ENCODE assay signal across 17 cellular contexts in the genomic region with DNA sequence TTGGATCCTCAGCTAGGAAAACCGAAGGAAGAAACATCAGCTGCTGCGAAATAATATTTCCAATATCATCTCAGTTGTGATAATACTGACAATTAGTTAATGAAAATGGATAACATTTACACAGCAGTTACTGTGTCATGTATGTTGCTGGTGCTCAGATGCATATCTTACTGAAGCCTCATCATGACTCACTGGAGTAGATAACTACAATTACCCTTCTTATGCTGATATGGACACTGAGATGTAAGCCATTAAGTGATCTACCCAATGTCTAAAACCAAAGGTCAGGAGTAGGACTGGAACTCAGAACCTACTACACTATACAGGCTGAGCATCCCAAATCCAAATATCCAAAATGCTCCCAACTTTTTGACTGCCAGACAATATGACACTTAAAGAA.
"Had no signal": no experiment of that assay in that cellular context is flagged by ENCODE, and none has a peak within 500 bp of the region (broad histone marks: within the 10 kb centered on the region; RNA-seq: fewer than 3 reads in every experiment).

No MANE protein-coding gene starts in this region.

- H3K4me3 ChIP-seq: esophagus muscularis mucosa, gastroesophageal sphincter, neural progenitor cell, pancreas, smooth muscle cell, stomach, thoracic aorta, transverse colon had no signal

- H3K4me3 Mint-ChIP-seq: natural killer cell; neural progenitor cell; stimulated activated memory B cell treated with anti-CD40 and anti-IgM and Interleukin-4, amounts not matched to agents 10 μg/mL and 1 μg/mL and 100 μg/mL, for 72 hours had no signal

- H3K9ac ChIP-seq: neural progenitor cell had no signal

- H3K27me3 Mint-ChIP-seq: progenitor cell of endocrine pancreas; stimulated activated memory B cell treated with anti-CD40 and anti-IgM and Interleukin-4, amounts not matched to agents 10 μg/mL and 1 μg/mL and 100 μg/mL, for 72 hours had no signal

- H3K27me3 ChIP-seq: esophagus muscularis mucosa, gastroesophageal sphincter, neural progenitor cell, pancreas, stomach, transverse colon had no signal

- H3K27ac Mint-ChIP-seq: natural killer cell; neural progenitor cell; progenitor cell of endocrine pancreas; stimulated activated memory B cell treated with anti-CD40 and anti-IgM and Interleukin-4, amounts not matched to agents 10 μg/mL and 1 μg/mL and 100 μg/mL, for 72 hours had no signal

- H3K4me1 ChIP-seq: esophagus muscularis mucosa, gastroesophageal sphincter, pancreas, stomach, transverse colon had no signal

- H3K9me3 Mint-ChIP-seq: natural killer cell; neural progenitor cell; stimulated activated memory B cell treated with anti-CD40 and anti-IgM and Interleukin-4, amounts not matched to agents 10 μg/mL and 1 μg/mL and 100 μg/mL, for 72 hours had no signal

- H3K9me3 ChIP-seq: esophagus muscularis mucosa, gastroesophageal sphincter, pancreas, stomach, thoracic aorta, transverse colon had no signal

- ATAC-seq: gastroesophageal sphincter; natural killer cell; pancreas; stimulated activated memory B cell treated with anti-CD40 and anti-IgM and Interleukin-4, amounts not matched to agents 10 μg/mL and 1 μg/mL and 100 μg/mL, for 72 hours had no signal

- H2AFZ ChIP-seq: neural progenitor cell had no signal

- H3K4me1 Mint-ChIP-seq: natural killer cell had no signal

- H3K27ac ChIP-seq: epithelial cell of prostate, esophagus muscularis mucosa, gastroesophageal sphincter, neural progenitor cell, pancreas, stomach, thoracic aorta, transverse colon had no signal

- H3K4me2 ChIP-seq: neural progenitor cell, smooth muscle cell had no signal

- DNase-seq: effector memory CD4-positive, alpha-beta T cell; mammary epithelial cell; natural killer cell; nucleus accumbens; pancreas; stimulated activated CD4-positive, alpha-beta T cell treated with anti-CD3 and anti-CD28 coated beads, Interleukin-4, amount 100 ng/mL, for 24 hours; stomach; substantia nigra; transverse colon had no signal
